ENCODE assay signal across 22 cellular contexts in the genomic region with DNA sequence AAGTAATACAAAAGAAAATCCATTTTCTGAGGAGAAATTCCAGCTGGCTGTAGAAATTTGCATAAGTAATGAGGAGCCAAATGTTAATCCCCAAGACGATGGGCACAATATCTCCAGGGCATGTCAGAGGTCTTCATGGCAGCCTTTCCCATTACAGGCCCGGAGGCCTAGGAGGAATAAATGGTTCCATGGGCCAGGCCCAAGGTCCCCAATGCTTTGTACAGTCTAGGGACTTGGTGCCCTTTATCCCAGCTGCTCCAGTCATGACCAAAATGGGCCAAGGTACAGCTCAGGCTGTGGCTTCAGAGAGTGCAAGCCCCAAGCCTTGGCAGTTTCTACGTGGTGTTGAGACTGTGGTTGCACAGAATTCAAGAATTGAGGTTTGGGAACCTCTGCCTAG.
DNase-seq lines count a peak whose midpoint lies in the region; ATAC-seq, FAIRE-seq and TF ChIP-seq lines count a peak whose summit lies in the region.
"Had no signal": no experiment of that assay in that cellular context is flagged by ENCODE, and none has a peak within 500 bp of the region (broad histone marks: within the 10 kb centered on the region; RNA-seq: fewer than 3 reads in every experiment).

No MANE protein-coding gene starts in this region.

- H4K5ac ChIP-seq in mesendoderm (ENCODE audit: low read length): no peak overlapping the region

- no peak overlapping the region for H2AK5ac ChIP-seq in mesendoderm (ENCODE audit: low read length)

- H3K27me3 ChIP-seq in endodermal cell (ENCODE audit: control insufficient read depth, insufficient read depth, low read length, poor library complexity, severe bottlenecking) (no peaks in the 10 kb centered on the region), mesendoderm (ENCODE audit: insufficient read depth, low read length, poor library complexity) (no peaks in the 10 kb centered on the region), small intestine (ENCODE audit: control insufficient read depth in 2 of 2, insufficient read depth in 2 of 2, low read length in 2 of 2) (no peaks in the 10 kb centered on the region), heart left ventricle (no peaks in the 10 kb centered on the region)
- H3K27me3 ChIP-seq: BLaER1 treated with 17β-estradiol and CSF1 and Interleukin-3, amounts not matched to agents 10 nM and 100 nM had no signal

- H3K9me3 ChIP-seq in HEK293 (ENCODE audit: control insufficient read depth, insufficient read depth, low read depth, low read length) (no peaks in the 10 kb centered on the region; the same call in 1 of the 2 replicates), endodermal cell (ENCODE audit: control insufficient read depth, low read length) (peaks cover 43% of the 10 kb centered on the region), small intestine (ENCODE audit: control insufficient read depth, low read depth) (peaks cover 2% of the 10 kb centered on the region), heart left ventricle (peaks cover 0 to 70% (median 15%) of the 10 kb centered on the region in 12 donors)

- H3K4ac ChIP-seq in mesendoderm (ENCODE audit: low read depth, low read length): no peak overlapping the region

- no peak overlapping the region for H3K56ac ChIP-seq in mesendoderm (ENCODE audit: low read length)

- H3K4me2 ChIP-seq in mesendoderm (ENCODE audit: low read length): no peak overlapping the region
- H3K4me2 ChIP-seq: BLaER1 treated with 17β-estradiol and CSF1 and Interleukin-3, amounts not matched to agents 10 nM and 100 nM had no signal

- POLR2A ChIA-PET in HEK293 (lab: Yijun Ruan, JAX): no interaction called here

- H3K79me2 ChIP-seq in mesendoderm (ENCODE audit: control insufficient read depth, insufficient read depth, low read length): no peaks in the 10 kb centered on the region

- H2BK15ac ChIP-seq in mesendoderm (replicated peaks; ENCODE audit: low read depth): no peak overlapping the region

- intact Hi-C loops in heart left ventricle (cut with DNase I): no loop called here

- no peak overlapping the region for H3K18ac ChIP-seq in mesendoderm (ENCODE audit: low read length)

- H3K23ac ChIP-seq in mesendoderm (ENCODE audit: low read length): no peak overlapping the region

- no peak for ATAC-seq in heart left ventricle
- ATAC-seq: CD8-positive, alpha-beta T cell had no signal

- H2BK5ac ChIP-seq in mesendoderm (ENCODE audit: low read length): no peak overlapping the region

- no peak for FAIRE-seq in small intestine (lab: Jason Lieb, UNC)
- FAIRE-seq: A204.1, D721Med, G401.6, GM12891, GM19239 had no signal

- CTCF ChIA-PET in HEK293 (lab: Yijun Ruan, JAX): no interaction called here

- H3K4me3 ChIP-seq in HEK293 (ENCODE audit: low read depth, low read length) (no peak overlapping the region), endodermal cell (ENCODE audit: low read length) (peak overlapping the region; percentile 23), mesendoderm (ENCODE audit: low read length) (no peak overlapping the region), small intestine (ENCODE audit: low read depth in 1 of 2, low read length in 2 of 2) (no peak overlapping the region), heart left ventricle (no peak overlapping the region)
- H3K4me3 ChIP-seq: BLaER1 treated with 17β-estradiol and CSF1 and Interleukin-3, amounts not matched to agents 10 nM and 100 nM had no signal

- H3K4me1 ChIP-seq in HEK293 (ENCODE audit: control insufficient read depth, insufficient read depth, low read length) (no peaks in the 10 kb centered on the region), endodermal cell (ENCODE audit: control insufficient read depth, insufficient read depth, low read length) (no peaks in the 10 kb centered on the region), mesendoderm (ENCODE audit: control insufficient read depth, low read depth, low read length) (no peaks in the 10 kb centered on the region), small intestine (ENCODE audit: control insufficient read depth in 2 of 2, insufficient read depth in 1 of 2, low read depth in 1 of 2, low read length in 1 of 2) (no peaks in the 10 kb centered on the region), heart left ventricle (no peaks in the 10 kb centered on the region)
- H3K4me1 ChIP-seq: BLaER1 treated with 17β-estradiol and CSF1 and Interleukin-3, amounts not matched to agents 10 nM and 100 nM; Caco-2 had no signal

- H3K9me3 Mint-ChIP-seq in endodermal cell: peaks cover 59% of the 10 kb centered on the region

- H3K36me3 ChIP-seq in HEK293 (ENCODE audit: control insufficient read depth in 2 of 2, insufficient read depth in 1 of 2, low read length in 2 of 2) (no peaks in the 10 kb centered on the region), endodermal cell (ENCODE audit: control insufficient read depth, insufficient read depth, low read length) (no peaks in the 10 kb centered on the region), mesendoderm (ENCODE audit: control insufficient read depth, insufficient read depth, low read length) (no peaks in the 10 kb centered on the region), small intestine (ENCODE audit: control insufficient read depth in 2 of 2, insufficient read depth in 2 of 2, low read length in 2 of 2) (no peaks in the 10 kb centered on the region), heart left ventricle (no peaks in the 10 kb centered on the region)
- H3K36me3 ChIP-seq: BLaER1 treated with 17β-estradiol and CSF1 and Interleukin-3, amounts not matched to agents 10 nM and 100 nM had no signal

- DNase-seq in endodermal cell: no peak
- peak; percentile 7 for DNase-seq in mesendoderm
- no peak for DNase-seq in small intestine
- no peak for DNase-seq in heart left ventricle
- DNase-seq in foreskin melanocyte: no peak
- DNase-seq: 8988T; AML-193; Caco-2; Calu3; CD4-positive, alpha-beta T cell; CD8-positive, alpha-beta T cell; DMS79 treated with DMSO at 0.1 percent for 48 hours; GF-D8 had no signal

- H3K27ac ChIP-seq in HEK293 (ENCODE audit: extremely low read depth, low read depth, low read length): no peak overlapping the region
- H3K27ac ChIP-seq in endodermal cell (ENCODE audit: low read depth, low read length): no peak overlapping the region
- H3K27ac ChIP-seq in mesendoderm (ENCODE audit: low read depth, low read length): no peak overlapping the region
- no peak overlapping the region for H3K27ac ChIP-seq in small intestine (ENCODE audit: low read depth in 1 of 2, low read length in 1 of 2)
- no peak overlapping the region for H3K27ac ChIP-seq in heart left ventricle
- H3K27ac ChIP-seq: BLaER1 treated with 17β-estradiol and CSF1 and Interleukin-3, amounts not matched to agents 10 nM and 100 nM; C4-2B had no signal

- H3K27me3 Mint-ChIP-seq in endodermal cell (ENCODE audit: insufficient read depth): no peaks in the 10 kb centered on the region
- H3K27me3 Mint-ChIP-seq: B cell; CD4-positive, alpha-beta T cell had no signal

- no peaks in the 10 kb centered on the region for H3K79me1 ChIP-seq in mesendoderm (ENCODE audit: low read length)

- no peaks in the 10 kb centered on the region for H3K4me1 Mint-ChIP-seq in endodermal cell
- H3K4me1 Mint-ChIP-seq: B cell had no signal

- H4K8ac ChIP-seq in mesendoderm (ENCODE audit: low read depth, low read length): no peak overlapping the region

- no peak for TF ChIP-seq CTCF in HEK293 (tag by site-specific recombination; IDR thresholded peaks at IDR 0.05)
- TF ChIP-seq CTCF in endodermal cell (conservative IDR thresholded peaks at IDR 0.05): no peak
- no peak for TF ChIP-seq CTCF in heart left ventricle (IDR thresholded peaks at IDR 0.05)

- no peak overlapping the region for H3K27ac Mint-ChIP-seq in endodermal cell
- H3K27ac Mint-ChIP-seq: B cell; CD4-positive, alpha-beta T cell; CD8-positive, alpha-beta T cell had no signal

- peaks cover 6% of the 10 kb centered on the region for H3K36me3 Mint-ChIP-seq in endodermal cell (ENCODE audit: low read depth)
- H3K36me3 Mint-ChIP-seq: CD8-positive, alpha-beta T cell had no signal

- H3K4me3 Mint-ChIP-seq in endodermal cell: no peak overlapping the region
- H3K4me3 Mint-ChIP-seq: B cell; CD4-positive, alpha-beta T cell; CD8-positive, alpha-beta T cell had no signal

- H3K9ac ChIP-seq in endodermal cell (ENCODE audit: extremely low read depth, low read length, poor library complexity, severe bottlenecking): no peak overlapping the region
- H3K9ac ChIP-seq in mesendoderm (ENCODE audit: low read length): no peak overlapping the region
- H3K9ac ChIP-seq: BLaER1 treated with 17β-estradiol and CSF1 and Interleukin-3, amounts not matched to agents 10 nM and 100 nM had no signal

- no peak overlapping the region for H2BK120ac ChIP-seq in mesendoderm (ENCODE audit: low read depth, low read length)

- no peak for TF ChIP-seq POLR2A in heart left ventricle (IDR thresholded peaks at IDR 0.05)

- WGBS in endodermal cell (ENCODE audit: insufficient coverage in 1 of 2, insufficient read length in 1 of 2), 2 experiments: 86 to 100% methylated on average over 2 to 3 of the region's 3 CpGs
- WGBS in mesendoderm (ENCODE audit: extremely low coverage, insufficient coverage, low lambda C conversion rate): no CpG with 5 or more reads among the region's 3 CpGs
- WGBS in small intestine, 3 donors: 55 to 71% (median 64%) methylated on average over 3 of the region's 3 CpGs
- 70 to 76% (median 75%) methylated on average over 3 of the region's 3 CpGs for WGBS in heart left ventricle, 4 donors

TF ChIP-seq in HEK293, 187 proteins besides CTCF, POLR2A, EP300 and RAD21 (continues in another document):
- TF ChIP-seq ZNF398 (tag by site-specific recombination; IDR thresholded peaks at IDR 0.05): no peak
- peak; percentile 90 for TF ChIP-seq ZNF585B (tag by site-specific recombination; IDR thresholded peaks at IDR 0.05)
- no peak for TF ChIP-seq ZNF302 (tag by site-specific recombination; IDR thresholded peaks at IDR 0.05; ENCODE audit: low read depth)
